9 cellular contexts compared by ENCODE assay signal in genomic region chr5:56412601-56413379, GRCh38.
A peak's percentile ranks its signal among the peaks of the same experiment; 100 is the strongest.
DNase-seq lines count a peak whose midpoint lies in the region; ATAC-seq, FAIRE-seq and TF ChIP-seq lines count a peak whose summit lies in the region.
"Had no signal": no experiment of that assay in that cellular context is flagged by ENCODE, and none has a peak within 500 bp of the region (broad histone marks: within the 10 kb centered on the region; RNA-seq: fewer than 3 reads in every experiment).

No MANE protein-coding gene starts in this region.

- peak overlapping the region; percentile 47; the same call in 1 of the 2 replicates for H2AK5ac ChIP-seq in IMR-90 (ENCODE audit: low read depth, low read length)

- 0 out of 2 replicates have a peak, but pooled peaks cover 3% of the 10 kb centered on the region for H3K9me2 ChIP-seq in PC-9 (ENCODE audit: insufficient read depth)

- H3K56ac ChIP-seq in IMR-90 (ENCODE audit: extremely low read depth, insufficient read depth, low read length): no peak overlapping the region

- CTCF ChIA-PET in IMR-90 (lab: Yijun Ruan, JAX) (no interaction called here), K562 (lab: Yijun Ruan, JAX; ENCODE audit: low intra/inter-chr PET ratio) (no interaction called here), PC-9 (lab: Charles Lee) (interaction anchor here (0.6 kb wide), 3 partner anchors 52 to 1240 kb away, joined by 3 to 5 read pairs (median 3); no protein-coding TSS in a partner anchor)

- no peak overlapping the region for H2BK5ac ChIP-seq in IMR-90 (ENCODE audit: low read depth, low read length, poor library complexity, severe bottlenecking)

- H4K91ac ChIP-seq in IMR-90 (ENCODE audit: insufficient read depth, low read depth, low read length): peak overlapping the region; percentile 84

- in situ Hi-C loops in IMR-90 (cut with MboI; ENCODE audit: low sequenced_read_pairs): no loop called here
- in situ Hi-C loops in K562 (cut with MboI): no loop called here
- in situ Hi-C loops in KBM-7 (cut with MboI; ENCODE audit: low pct_unique_long_range_greater_than_20kb, low sequenced_read_pairs): no loop called here

- H2BK20ac ChIP-seq in IMR-90 (ENCODE audit: low read depth, low read length): peak overlapping the region; percentile 55

- POLR2A ChIA-PET in IMR-90 (lab: Charles Lee; ENCODE audit: unreplicated experiment) (no interaction called here), K562 (lab: Yijun Ruan, JAX) (interaction anchor here (0.6 to 1.5 kb wide), 3 partner anchors 10 to 1769 kb away, joined by 3 to 4 read pairs (median 3); no protein-coding TSS in a partner anchor), PC-9 (lab: Charles Lee; ENCODE audit: unreplicated experiment) (no interaction called here)

- H2AK9ac ChIP-seq in IMR-90 (replicated peaks; ENCODE audit: low read depth, low read length, poor library complexity): no peak overlapping the region

- peak overlapping the region; percentile 63 for H3K23ac ChIP-seq in IMR-90 (ENCODE audit: low read depth, low read length)

- dilution Hi-C loops in IMR-90 (cut with HindIII; ENCODE audit: low sequenced_read_pairs, unreplicated experiment): no loop called here

- H4K20me1 ChIP-seq in IMR-90 (ENCODE audit: insufficient read depth, low read length) (no peaks in the 10 kb centered on the region), K562 (replicated peaks; ENCODE audit: control insufficient read depth, insufficient read depth, low read length) (no peaks in the 10 kb centered on the region), PC-9 (ENCODE audit: insufficient read depth) (no peaks in the 10 kb centered on the region)

- no peak overlapping the region for H2AFZ ChIP-seq in IMR-90 (replicated peaks; ENCODE audit: low read length, poor library complexity)
- peak overlapping the region; percentile 0; the same call in 1 of the 2 replicates for H2AFZ ChIP-seq in K562 (ENCODE audit: low read depth, low read length)
- H2AFZ ChIP-seq in PC-9: no peak overlapping the region

- H3K36me3 ChIP-seq in IMR-90 (ENCODE audit: control insufficient read depth, insufficient read depth, low read length): no peaks in the 10 kb centered on the region
- no peaks in the 10 kb centered on the region for H3K36me3 ChIP-seq in K562 (ENCODE audit: control insufficient read depth, insufficient read depth, low read length)
- H3K36me3 ChIP-seq in PC-9 (ENCODE audit: low read depth): no peaks in the 10 kb centered on the region

- H3K4me1 ChIP-seq in IMR-90 (ENCODE audit: control insufficient read depth, insufficient read depth, low read length): peaks cover 19% of the 10 kb centered on the region
- H3K4me1 ChIP-seq in K562 (replicated peaks in 1 of 2; ENCODE audit: control insufficient read depth in 2 of 2, insufficient read depth in 2 of 2, low read length in 2 of 2): peaks cover 0 to 21% of the 10 kb centered on the region in 2 experiments; a peak in 3 of 5 replicates
- H3K4me1 ChIP-seq in PC-9 (replicated peaks; ENCODE audit: insufficient read depth): peaks cover 51% of the 10 kb centered on the region

- H4K5ac ChIP-seq in IMR-90 (ENCODE audit: low read depth, low read length): peak overlapping the region; percentile 1

- no peaks in the 10 kb centered on the region for H3K79me1 ChIP-seq in IMR-90 (ENCODE audit: low read depth in 1 of 2, low read length in 2 of 2)

- intact Hi-C loops in IMR-90 (cut with micrococcal nuclease) (no loop called here), K562 (cut with micrococcal nuclease) (loop anchor here (10.0 kb wide), 1 partner anchor 138 kb away; no protein-coding TSS in a partner anchor), sciatic nerve (cut with DNase I) (no loop called here), PC-9 (cut with micrococcal nuclease; ENCODE audit: unreplicated experiment) (no loop called here)

- TF ChIP-seq EP300 in K562 (IDR thresholded peaks at IDR 0.05; ENCODE audit: low read length): no peak

- peak overlapping the region; percentile 42 to 43; a peak in 2 of 4 replicates for H4K8ac ChIP-seq in IMR-90 (ENCODE audit: low read depth in 2 of 2, low read length in 2 of 2)

- WGBS in IMR-90 (ENCODE audit: extremely low coverage in 2 of 2, insufficient read length in 1 of 2), 2 experiments: 92% methylated on average over 2 of the region's 9 CpGs; no CpG with 5 or more reads in 1 of the 2 experiments
- 19% methylated on average over 9 of the region's 9 CpGs for WGBS in K562 (ENCODE audit: insufficient coverage, low coverage, missing lambda C conversion rate)

- no peak for FAIRE-seq in K562 (lab: Jason Lieb, UNC)
- FAIRE-seq: keratinocyte had no signal

- peak; percentile 76 for ATAC-seq in GM21528 (IDR thresholded peaks at IDR 0.05; ENCODE audit: low FRiP score, unreplicated experiment)
- ATAC-seq in IMR-90 (ENCODE audit: low read depth): no peak
- peak; percentile 27; the same call in 1 of the 3 replicates for ATAC-seq in K562
- peak; percentile 79 for ATAC-seq in sciatic nerve

- H3K27ac ChIP-seq in IMR-90 (ENCODE audit: insufficient read depth, low read length): no peak overlapping the region
- H3K27ac ChIP-seq in K562 (ENCODE audit: extremely low read depth, low read depth, low read length): no peak overlapping the region
- peak overlapping the region in 1 of 2 donors; percentile 27 for H3K27ac ChIP-seq in coronary artery
- H3K27ac ChIP-seq in PC-9: no peak overlapping the region

- peak; percentile 82 for DNase-seq in GM12865 (ENCODE audit: low read depth)
- no peak for DNase-seq in IMR-90
- no peak for DNase-seq in K562 (ENCODE audit: extremely low read depth in 1 of 4, low spot score in 3 of 4)
- DNase-seq in sciatic nerve (ENCODE audit: low spot score): peak; percentile 70
- no peak for DNase-seq in coronary artery (ENCODE audit: low spot score)
- no peak for DNase-seq in KBM-7
- DNase-seq in PC-9: no peak

- peaks cover 18% of the 10 kb centered on the region for H3K9me1 ChIP-seq in IMR-90 (ENCODE audit: insufficient read depth, low read length)
- H3K9me1 ChIP-seq in K562 (ENCODE audit: control insufficient read depth, insufficient read depth, low read length): no peaks in the 10 kb centered on the region

- peaks cover 19% of the 10 kb centered on the region for H3F3A ChIP-seq in PC-9 (ENCODE audit: insufficient read depth, low read depth)

- TF ChIP-seq RAD21 in IMR-90 (IDR thresholded peaks at IDR 0.05; ENCODE audit: low read length) (no peak), K562 (CRISPR knock-in tag; conservative IDR thresholded peaks at IDR 0.05 in 1 of 2, IDR thresholded peaks at IDR 0.05 in 1 of 2) (no peak)

- H2BK15ac ChIP-seq in IMR-90 (ENCODE audit: low read depth, low read length): peak overlapping the region; percentile 92; the same call in 2 of the 3 replicates

- H3K79me2 ChIP-seq in K562 (ENCODE audit: control insufficient read depth, insufficient read depth, low read length) (no peaks in the 10 kb centered on the region), PC-9 (ENCODE audit: low read depth) (no peaks in the 10 kb centered on the region)

- peak overlapping the region; percentile 2 for H3K18ac ChIP-seq in IMR-90 (ENCODE audit: low read depth, low read length)

- BruUV-seq in IMR-90 (replicated peaks; lab: Mats Ljungman, UMichigan): no TSS peak
- BruUV-seq in K562 (replicated peaks; lab: Mats Ljungman, UMichigan): no TSS peak
- BruUV-seq in PC-9 (replicated peaks; lab: Mats Ljungman, UMichigan): no TSS peak

- TF ChIP-seq CTCF in GM12865 (IDR thresholded peaks at IDR 0.05; ENCODE audit: insufficient read depth, low read depth, low read length, missing control alignments) (no peak), IMR-90 (conservative IDR thresholded peaks at IDR 0.05; ENCODE audit: low read depth, low read length) (no peak), K562 (IDR thresholded peaks at IDR 0.05 in 2 of 3, conservative IDR thresholded peaks at IDR 0.05 in 1 of 3; ENCODE audit: insufficient read depth in 2 of 3, low read depth in 1 of 3, low read length in 3 of 3) (no peak), coronary artery (IDR thresholded peaks at IDR 0.05) (no peak), PC-9 (conservative IDR thresholded peaks at IDR 0.05) (no peak)

- peak overlapping the region; percentile 72 for H2BK120ac ChIP-seq in IMR-90 (ENCODE audit: low read depth, low read length)

- H3K9me3 ChIP-seq in IMR-90 (ENCODE audit: control insufficient read depth, insufficient read depth, low read length) (no peaks in the 10 kb centered on the region), K562 (replicated peaks; ENCODE audit: control insufficient read depth, insufficient read depth, low read depth, low read length) (no peaks in the 10 kb centered on the region), PC-9 (ENCODE audit: insufficient read depth, low read depth) (no peaks in the 10 kb centered on the region; the same call in 1 of the 2 replicates)

- peak overlapping the region; percentile 65 for H3K4ac ChIP-seq in IMR-90 (ENCODE audit: low read depth, low read length)

- no peaks in the 10 kb centered on the region for H3K27me3 ChIP-seq in IMR-90 (ENCODE audit: control insufficient read depth, insufficient read depth, low read length)
- no peaks in the 10 kb centered on the region for H3K27me3 ChIP-seq in K562 (ENCODE audit: control insufficient read depth in 2 of 2, insufficient read depth in 2 of 2, low read length in 2 of 2)
- H3K27me3 ChIP-seq in PC-9 (ENCODE audit: insufficient read depth, low read depth): no peaks in the 10 kb centered on the region

- TF ChIP-seq POLR2A in IMR-90 (IDR thresholded peaks at IDR 0.05; ENCODE audit: low read depth, low read length) (no peak), K562 (conservative IDR thresholded peaks at IDR 0.05) (no peak)

- no peak overlapping the region for H3K4me2 ChIP-seq in IMR-90 (ENCODE audit: low read depth, low read length)
- H3K4me2 ChIP-seq in K562 (ENCODE audit: insufficient read depth, low read length): no peak overlapping the region
- H3K4me2 ChIP-seq in PC-9: no peak overlapping the region

- H3K4me3 ChIP-seq in GM12865 (ENCODE audit: low read depth, low read length) (no peak overlapping the region), IMR-90 (ENCODE audit: insufficient read depth, low read depth, low read length) (no peak overlapping the region), K562 (no peak overlapping the region), coronary artery (no peak overlapping the region), PC-9 (no peak overlapping the region)

- H3K9ac ChIP-seq in IMR-90 (ENCODE audit: low read depth, low read length): no peak overlapping the region
- H3K9ac ChIP-seq in K562 (ENCODE audit: insufficient read depth in 1 of 2, low read depth in 2 of 2, low read length in 2 of 2): no peak overlapping the region

- no peak overlapping the region for H3K14ac ChIP-seq in IMR-90 (replicated peaks; ENCODE audit: low read depth, low read length)

TF ChIP-seq in K562, 482 proteins besides CTCF, POLR2A, EP300 and RAD21 (continues in another document):
- TF ChIP-seq KDM5B (IDR thresholded peaks at IDR 0.05; ENCODE audit: insufficient replicate concordance, low read depth, low read length): no peak
- TF ChIP-seq HES1 (IDR thresholded peaks at IDR 0.05; ENCODE audit: low read depth): no peak

Comparison
In these comparisons a context has a peak if more than half of its experiments do, and no peak if none do; other contexts are left out.
1. DNase-seq: peak in GM12865 (single experiment) and sciatic nerve (single experiment); none in IMR-90 (single experiment), K562 (0 of 4), coronary artery (single experiment), KBM-7 (single experiment) and PC-9 (0 of 2).